Comparison of ENCODE assay signal across 20 cellular contexts in the genomic region with DNA sequence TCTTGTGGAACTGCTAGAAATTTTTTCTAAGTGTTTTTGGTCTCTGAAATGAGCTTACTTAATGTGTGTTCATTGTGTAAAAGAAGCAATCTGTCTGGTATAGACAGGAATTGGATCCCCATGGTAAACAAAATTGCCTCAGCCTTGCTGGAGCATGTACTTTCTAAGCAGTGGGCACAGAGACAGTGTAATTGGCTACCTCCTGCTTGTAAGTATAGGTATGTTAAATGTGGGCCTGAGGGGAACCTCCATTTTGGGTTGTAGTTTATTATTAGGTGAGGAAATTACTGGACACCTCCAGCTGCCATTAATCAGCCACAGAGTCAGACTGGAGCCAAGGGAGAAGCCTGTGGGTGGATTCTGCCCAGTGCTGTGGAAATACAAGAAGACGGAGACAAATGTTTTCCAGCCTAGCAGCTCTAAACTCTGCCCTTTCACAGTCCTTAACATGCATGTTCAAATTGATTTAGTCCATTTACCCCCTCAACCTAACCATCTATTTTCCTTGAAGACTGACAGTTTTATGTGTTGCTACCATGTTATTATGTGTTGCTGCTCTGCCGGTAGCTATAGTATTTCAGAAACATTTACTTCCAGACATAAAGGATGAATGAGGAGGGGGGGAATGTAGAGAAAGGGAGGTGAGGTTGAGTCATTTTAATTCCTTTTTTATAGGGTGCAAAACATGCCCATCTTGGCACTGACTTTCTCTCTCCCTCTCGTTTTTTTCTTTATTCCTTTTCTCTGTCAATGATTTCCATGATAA.
DNase-seq lines count a peak whose midpoint lies in the region; ATAC-seq and TF ChIP-seq lines count a peak whose summit lies in the region.
"Had no signal": no experiment of that assay in that cellular context is flagged by ENCODE, and none has a peak within 500 bp of the region (broad histone marks: within the 10 kb centered on the region; RNA-seq: fewer than 3 reads in every experiment).

No MANE protein-coding gene starts in this region.

- ATAC-seq in Right ventricle myocardium inferior (peak; percentile 71), heart right ventricle (peak in 7 of 8 donors; percentile 30 to 76 (median 44)), aorta (ENCODE audit: low FRiP score) (peak; percentile 15), GM21576 (IDR thresholded peaks at IDR 0.05; ENCODE audit: unreplicated experiment) (no peak)
- ATAC-seq: stimulated activated memory B cell treated with anti-CD40 and anti-IgM and Interleukin-4, amounts not matched to agents 10 μg/mL and 1 μg/mL and 100 μg/mL, for 72 hours had no signal

- no peaks in the 10 kb centered on the region for H3K9me2 ChIP-seq in neural cell (ENCODE audit: insufficient read depth, low read length)

- peak; percentile 66 for TF ChIP-seq EP300 in neural cell (conservative IDR thresholded peaks at IDR 0.05; ENCODE audit: poor library complexity, severe bottlenecking)

- H3K4me1 ChIP-seq in heart right ventricle (peaks cover 0 to 35% (median 12%) of the 10 kb centered on the region in 9 donors), aorta (ENCODE audit: control insufficient read depth in 1 of 2, insufficient read depth in 2 of 2, low read length in 2 of 2) (no peaks in the 10 kb centered on the region)
- H3K4me1 ChIP-seq: esophagus squamous epithelium, transverse colon had no signal

- no peak for TF ChIP-seq RAD21 in neural cell (conservative IDR thresholded peaks at IDR 0.05)

- no peak overlapping the region for H3K4me2 ChIP-seq in neural cell (ENCODE audit: low read length)

- H3F3A ChIP-seq in neural cell (ENCODE audit: insufficient read depth, low read length, poor library complexity, severe bottlenecking), result no peaks in the 10 kb centered on the region

- no peak for TF ChIP-seq CTCF in heart right ventricle (IDR thresholded peaks at IDR 0.05)
- no peak for TF ChIP-seq CTCF in neural cell (IDR thresholded peaks at IDR 0.05; ENCODE audit: poor library complexity, severe bottlenecking)

- peaks cover 0 to 6% (median 0%) of the 10 kb centered on the region in 11 donors for H3K9me3 ChIP-seq in heart right ventricle
- H3K9me3 ChIP-seq in neural cell (ENCODE audit: low read length), result no peaks in the 10 kb centered on the region
- no peaks in the 10 kb centered on the region for H3K9me3 ChIP-seq in aorta (ENCODE audit: control insufficient read depth, low read length)
- H3K9me3 ChIP-seq: esophagus squamous epithelium, MG63, transverse colon had no signal

- WGBS in heart right ventricle, 2 donors, result 73 to 80% methylated on average over 3 of the region's 3 CpGs
- 73% methylated on average over 3 of the region's 3 CpGs for WGBS in aorta, 2 donors

- H3K36me3 ChIP-seq in heart right ventricle (no peaks in the 10 kb centered on the region), neural cell (ENCODE audit: insufficient read depth, low read length) (no peaks in the 10 kb centered on the region), aorta (ENCODE audit: control insufficient read depth in 1 of 2, insufficient read depth in 2 of 2, low read length in 1 of 2) (no peaks in the 10 kb centered on the region), H7 (replicated peaks; ENCODE audit: control insufficient read depth, insufficient read depth, low read length) (no peaks in the 10 kb centered on the region)
- H3K36me3 ChIP-seq: esophagus squamous epithelium, MG63, transverse colon had no signal

- H3K4me3 ChIP-seq in heart right ventricle (no peak overlapping the region), neural cell (ENCODE audit: low read length) (no peak overlapping the region), aorta (ENCODE audit: low read length in 2 of 2) (no peak overlapping the region), H7 (ENCODE audit: insufficient read depth, low read depth, low read length) (no peak overlapping the region)
- H3K4me3 ChIP-seq: esophagus squamous epithelium, MG63, transverse colon had no signal

- H3K27ac ChIP-seq in heart right ventricle (peak overlapping the region in 7 of 10 donors; percentile 4 to 65 (median 45)), neural cell (ENCODE audit: low read length) (no peak overlapping the region), aorta (ENCODE audit: low read depth in 1 of 2, low read length in 2 of 2) (no peak overlapping the region)

- DNase-seq in Right ventricle myocardium inferior (ENCODE audit: missing footprints), result no peak
- no peak for DNase-seq in cardiac septum (ENCODE audit: low spot score)
- DNase-seq in heart right ventricle, result no peak
- DNase-seq in aorta, result no peak
- DNase-seq in H7, result no peak
- DNase-seq in NCI-H345 (lab: John Stamatoyannopoulos, UW), result no peak
- DNase-seq: activated CD4-positive, alpha-beta T cell treated with anti-CD3 and anti-CD28 coated beads for 1 hour; activated CD8-positive, alpha-beta memory T cell treated with anti-CD3 and anti-CD28 coated beads, Interleukin-2, amount 50 U/mL, for 48 hours; activated naive CD4-positive, alpha-beta T cell; CD4-positive, CD25-positive, alpha-beta regulatory T cell; esophagus squamous epithelium; hypothalamus; MG63; NCI-H2107; SHP77 treated with DMSO at 0.1 percent for 48 hours; small intestine; transverse colon had no signal

- no peaks in the 10 kb centered on the region for H3K79me2 ChIP-seq in neural cell (replicated peaks; ENCODE audit: insufficient read depth, low read length)

- no peaks in the 10 kb centered on the region for H4K20me1 ChIP-seq in neural cell (ENCODE audit: insufficient read depth)

- H3K9ac ChIP-seq in neural cell (ENCODE audit: low read length), result no peak overlapping the region

- no peaks in the 10 kb centered on the region for H3K27me3 ChIP-seq in heart right ventricle
- no peaks in the 10 kb centered on the region for H3K27me3 ChIP-seq in neural cell (ENCODE audit: insufficient read depth, low read depth, low read length)
- no peaks in the 10 kb centered on the region for H3K27me3 ChIP-seq in aorta (ENCODE audit: control insufficient read depth in 1 of 2, insufficient read depth in 2 of 2, low read length in 1 of 2)
- no peaks in the 10 kb centered on the region for H3K27me3 ChIP-seq in H7 (ENCODE audit: control insufficient read depth, insufficient read depth, low read length)
- H3K27me3 ChIP-seq: esophagus squamous epithelium, MG63, transverse colon had no signal

- no peak overlapping the region for H2AFZ ChIP-seq in neural cell (ENCODE audit: low read depth, low read length)

- intact Hi-C loops in Right ventricle myocardium inferior (cut with DNase I) (no loop called here), cardiac septum (cut with DNase I) (no loop called here), heart right ventricle (cut with DNase I) (no loop called here), aorta (cut with DNase I) (no loop called here)

TF ChIP-seq in neural cell, 6 proteins besides CTCF, POLR2A, EP300 and RAD21:
- TF ChIP-seq SMC3 (conservative IDR thresholded peaks at IDR 0.05; ENCODE audit: poor library complexity) (no peak), POLR2AphosphoS5 (IDR thresholded peaks at IDR 0.05) (peak; percentile 82)

Comparison
In these comparisons a context has a peak if more than half of its experiments do, and no peak if none do; other contexts are left out.
1. H3K27ac ChIP-seq: peak in heart right ventricle (7 of 10); none in neural cell (single experiment) and aorta (0 of 2).